25 cellular contexts compared by ENCODE assay signal in the genomic region with DNA sequence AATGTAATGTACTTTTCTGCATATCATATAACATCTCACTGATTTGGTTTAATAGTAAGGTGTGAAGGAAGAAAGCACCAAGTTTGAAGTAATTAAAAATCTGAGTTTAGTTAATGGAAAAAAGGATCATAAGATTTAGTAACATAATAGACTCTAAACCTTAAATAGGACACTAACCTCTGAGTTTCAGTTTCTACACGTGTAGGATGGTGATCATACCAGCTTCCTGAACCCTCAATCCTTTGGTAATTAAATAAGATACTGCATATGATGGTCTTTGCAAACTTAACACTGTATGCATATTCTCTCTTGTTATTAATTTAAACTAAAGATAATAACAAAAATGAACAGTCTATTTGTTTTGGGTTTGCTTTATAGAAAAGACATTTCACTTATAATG.
"Had no signal": no experiment of that assay in that cellular context is flagged by ENCODE, and none has a peak within 500 bp of the region (broad histone marks: within the 10 kb centered on the region; RNA-seq: fewer than 3 reads in every experiment).

No MANE protein-coding gene starts in this region.

- ATAC-seq: foreskin keratinocyte, gastrocnemius medialis, heart left ventricle, left colon, left lung, left ventricle myocardium superior, lower lobe of right lung, mucosa of descending colon had no signal

- H3K4me3 ChIP-seq: coronary artery, dorsolateral prefrontal cortex, esophagus muscularis mucosa, gastrocnemius medialis, heart left ventricle, hepatocyte, left lung, lower lobe of right lung, mucosa of descending colon had no signal

- H3K4me3 Mint-ChIP-seq: immature natural killer cell, mesothelial cell of epicardium, naive B cell had no signal

- H3K4me2 ChIP-seq: hepatocyte had no signal

- H3K36me3 ChIP-seq: esophagus muscularis mucosa, gastrocnemius medialis, heart left ventricle, left lung, lower lobe of right lung had no signal

- H3K4me1 ChIP-seq: esophagus muscularis mucosa, foreskin keratinocyte, gastrocnemius medialis, heart left ventricle, left lung, lower lobe of right lung had no signal

- H3K27ac Mint-ChIP-seq: immature natural killer cell, mesothelial cell of epicardium, naive B cell had no signal

- FAIRE-seq: colon, endothelial cell of umbilical vein, kidney had no signal

- H3K9me3 ChIP-seq: gastrocnemius medialis, mucosa of descending colon had no signal

- H3K79me2 ChIP-seq: hepatocyte had no signal

- H3K36me3 Mint-ChIP-seq: immature natural killer cell, mesothelial cell of epicardium had no signal

- H3K27me3 ChIP-seq: dorsolateral prefrontal cortex, esophagus muscularis mucosa, foreskin keratinocyte, gastrocnemius medialis, heart left ventricle, hepatocyte, left lung had no signal

- H3K27ac ChIP-seq: coronary artery, dorsolateral prefrontal cortex, esophagus muscularis mucosa, foreskin keratinocyte, gastrocnemius medialis, heart left ventricle, hepatocyte, left lung, lower lobe of right lung had no signal

- H2AFZ ChIP-seq: hepatocyte had no signal

- H3K4me1 Mint-ChIP-seq: immature natural killer cell, naive B cell had no signal

- DNase-seq: dermis blood vessel endothelial cell; dorsolateral prefrontal cortex; effector CD4-positive, alpha-beta T cell; effector memory CD4-positive, alpha-beta T cell; foreskin keratinocyte; gastrocnemius medialis; heart left ventricle; hypothalamus; immature natural killer cell; islet precursor cell; kidney; kidney glomerular epithelial cell; left colon; left lung; left ventricle myocardium superior; lower lobe of right lung; mesenchymal stem cell; mucosa of descending colon; naive B cell had no signal
